Comparison of ENCODE assay signal across 10 cellular contexts in the genomic region with DNA sequence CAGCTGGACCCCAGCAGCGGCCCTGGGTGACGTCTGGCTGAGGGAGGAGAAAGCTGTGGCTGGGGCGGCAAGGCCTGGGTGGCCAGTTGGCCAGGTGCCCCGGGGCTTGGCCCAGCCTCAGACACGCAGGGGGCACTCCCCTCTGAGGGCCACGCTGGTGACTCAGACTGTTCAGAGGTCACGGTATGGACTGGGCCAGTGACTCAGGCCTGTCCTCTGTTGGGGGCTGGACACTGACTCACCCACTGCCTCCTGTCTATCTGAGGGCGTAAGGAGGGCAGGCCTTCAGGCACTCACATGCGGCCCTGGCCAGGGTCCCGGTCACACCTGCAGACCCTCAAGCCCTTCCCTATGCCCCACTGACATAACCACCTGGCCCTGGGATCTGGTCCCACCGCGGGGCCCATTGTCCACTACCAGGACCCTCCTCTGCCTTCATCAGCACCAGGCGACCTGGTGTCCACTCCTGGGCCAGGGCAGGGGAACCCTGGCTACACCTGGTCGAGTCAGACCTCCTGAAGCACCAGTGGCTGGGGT. TPM values are rescaled to one million over a fixed set of nuclear protein-coding genes. Genes with fewer than 3 reads are reported as not detected.
DNase-seq lines count a peak whose midpoint lies in the region; ATAC-seq and TF ChIP-seq lines count a peak whose summit lies in the region.
"Had no signal": no experiment of that assay in that cellular context is flagged by ENCODE, and none has a peak within 500 bp of the region (broad histone marks: within the 10 kb centered on the region; RNA-seq: fewer than 3 reads in every experiment).

No MANE protein-coding gene starts in this region.

- peak; percentile 92 for DNase-seq in EH (ENCODE audit: low read depth)
- DNase-seq in PC-3: peak; percentile 89
- DNase-seq in fibroblast of lung (ENCODE audit: low read depth in 2 of 2): peak; percentile 94 to 97
- DNase-seq in trophoblast cell: peak; percentile 91 to 93
- DNase-seq in UCSD-AML1 (lab: John Stamatoyannopoulos, UW; ENCODE audit: unreplicated experiment): no peak
- no peak for DNase-seq in CD8-positive, alpha-beta memory T cell
- no peak for DNase-seq in NCI-H82 treated with DMSO at 0.1 percent for 48 hours (lab: John Stamatoyannopoulos, UW; ENCODE audit: unreplicated experiment)
- DNase-seq: stimulated activated CD4-positive, alpha-beta T cell treated with anti-CD3 and anti-CD28 coated beads, Interleukin-2, amount 100 ng/mL, for 48 hours had no signal

- H4K20me1 ChIP-seq in PC-3 (ENCODE audit: low read length): no peaks in the 10 kb centered on the region
- H4K20me1 ChIP-seq in fibroblast of lung (ENCODE audit: control insufficient read depth, extremely low read depth, insufficient read depth, low read length): no peaks in the 10 kb centered on the region

- H2AK5ac ChIP-seq in trophoblast cell (ENCODE audit: low read length): no peak overlapping the region

- H3K18ac ChIP-seq in trophoblast cell (ENCODE audit: low read length): no peak overlapping the region

- H3K27me3 ChIP-seq in PC-3 (ENCODE audit: low read length) (no peaks in the 10 kb centered on the region), fibroblast of lung (ENCODE audit: control insufficient read depth, insufficient read depth, low read length) (no peaks in the 10 kb centered on the region), trophoblast cell (ENCODE audit: insufficient read depth, low read length) (no peaks in the 10 kb centered on the region)
- no peaks in the 10 kb centered on the region for H3K27me3 ChIP-seq in CD8-positive, alpha-beta memory T cell (ENCODE audit: insufficient read depth, low read length, poor library complexity, severe bottlenecking)

- H4K91ac ChIP-seq in trophoblast cell (ENCODE audit: low read depth, low read length): no peak overlapping the region

- peaks cover 0 to 8% (median 0%) of the 10 kb centered on the region in 3 donors for H3K4me1 Mint-ChIP-seq in CD8-positive, alpha-beta memory T cell

- no peak overlapping the region for H3K27ac Mint-ChIP-seq in CD8-positive, alpha-beta memory T cell

- no peak overlapping the region for H3K14ac ChIP-seq in trophoblast cell (ENCODE audit: low read length)

- no CpG with 5 or more reads among the region's 14 CpGs for WGBS in trophoblast cell (ENCODE audit: extremely low coverage, insufficient coverage, insufficient read length)

- H3K9ac ChIP-seq in PC-3 (ENCODE audit: low read length) (peak overlapping the region; percentile 97), fibroblast of lung (ENCODE audit: insufficient read depth, low read length) (peak overlapping the region; percentile 38), trophoblast cell (ENCODE audit: low read length) (no peak overlapping the region)

- H3K4me3 Mint-ChIP-seq in CD8-positive, alpha-beta memory T cell: no peak overlapping the region

- H3F3A ChIP-seq in PC-3 (ENCODE audit: low read length, unreplicated experiment): peaks cover 7% of the 10 kb centered on the region

- H3K4ac ChIP-seq in trophoblast cell (ENCODE audit: low read depth, low read length): no peak overlapping the region

- TF ChIP-seq CTCF in PC-3 (conservative IDR thresholded peaks at IDR 0.05; ENCODE audit: low read depth, low read length): no peak
- no peak for TF ChIP-seq CTCF in fibroblast of lung (conservative IDR thresholded peaks at IDR 0.05 in 1 of 2, IDR thresholded peaks at IDR 0.05 in 1 of 2; ENCODE audit: low read depth in 1 of 2, low read length in 2 of 2)

- no peak overlapping the region for H2BK5ac ChIP-seq in trophoblast cell (ENCODE audit: low read depth, low read length, poor library complexity)

- H3K36me3 ChIP-seq in PC-3 (ENCODE audit: low read depth, low read length): no peaks in the 10 kb centered on the region
- H3K36me3 ChIP-seq in fibroblast of lung (ENCODE audit: control insufficient read depth, insufficient read depth, low read length): no peaks in the 10 kb centered on the region
- no peaks in the 10 kb centered on the region for H3K36me3 ChIP-seq in trophoblast cell (ENCODE audit: control insufficient read depth in 1 of 2, insufficient read depth in 2 of 2, low read length in 2 of 2)
- H3K36me3 ChIP-seq in CD8-positive, alpha-beta memory T cell (ENCODE audit: insufficient read depth, low read length): no peaks in the 10 kb centered on the region

- peaks cover 43% of the 10 kb centered on the region for H3K4me1 ChIP-seq in PC-3 (ENCODE audit: insufficient read depth, low read length)
- peaks cover 13% of the 10 kb centered on the region for H3K4me1 ChIP-seq in fibroblast of lung (ENCODE audit: control insufficient read depth, extremely low read depth, insufficient read depth, low read length)
- peaks cover 4 to 5% of the 10 kb centered on the region in 2 experiments for H3K4me1 ChIP-seq in trophoblast cell (ENCODE audit: control insufficient read depth in 1 of 2, insufficient read depth in 2 of 2, low read length in 2 of 2)
- no peaks in the 10 kb centered on the region for H3K4me1 ChIP-seq in CD8-positive, alpha-beta memory T cell (ENCODE audit: insufficient read depth, low read length)

- intact Hi-C loops in PC-3 (cut with micrococcal nuclease): loop anchor here (2.0 to 5.0 kb wide), 3 partner anchors 48 to 93 kb away; a partner anchor contains a TSS

- CTCF ChIA-PET in PC-3 (lab: Charles Lee): no interaction called here
- CTCF ChIA-PET in CD8-positive, alpha-beta memory T cell (lab: Charles Lee): no interaction called here

- H3K79me1 ChIP-seq in trophoblast cell (ENCODE audit: low read length): no peaks in the 10 kb centered on the region

- peak overlapping the region; percentile 99 for H3K27ac ChIP-seq in PC-3 (ENCODE audit: low read length)
- H3K27ac ChIP-seq in fibroblast of lung (ENCODE audit: insufficient read depth, low read length): peak overlapping the region; percentile 67
- H3K27ac ChIP-seq in trophoblast cell (ENCODE audit: low read depth, low read length): no peak overlapping the region
- no peak overlapping the region for H3K27ac ChIP-seq in CD8-positive, alpha-beta memory T cell (ENCODE audit: low read depth, low read length)

- H2AFZ ChIP-seq in PC-3 (ENCODE audit: low read length): no peak overlapping the region
- H2AFZ ChIP-seq in fibroblast of lung (ENCODE audit: low read length): no peak overlapping the region
- H2AFZ ChIP-seq in trophoblast cell (ENCODE audit: insufficient read depth, low read length, poor library complexity): no peak overlapping the region

- no peak overlapping the region for H3K23ac ChIP-seq in trophoblast cell (ENCODE audit: low read length)

- H2BK12ac ChIP-seq in trophoblast cell (ENCODE audit: low read length): no peak overlapping the region

- no TSS peak for BruUV-seq in PC-3 (replicated peaks; lab: Mats Ljungman, UMichigan)

- H3K9me3 ChIP-seq in PC-3 (ENCODE audit: low read length) (no peaks in the 10 kb centered on the region), fibroblast of lung (ENCODE audit: control insufficient read depth, insufficient read depth, low read depth, low read length) (no peaks in the 10 kb centered on the region), trophoblast cell (ENCODE audit: insufficient read depth, low read depth, low read length) (peaks cover 15% of the 10 kb centered on the region)
- no peaks in the 10 kb centered on the region for H3K9me3 ChIP-seq in CD8-positive, alpha-beta memory T cell (ENCODE audit: low read length)

- POLR2A ChIA-PET in PC-3 (lab: Charles Lee; ENCODE audit: unreplicated experiment): no interaction called here
- POLR2A ChIA-PET in CD8-positive, alpha-beta memory T cell (lab: Charles Lee): no interaction called here

- H3K79me2 ChIP-seq in PC-3 (ENCODE audit: low read length) (no peaks in the 10 kb centered on the region), fibroblast of lung (ENCODE audit: control insufficient read depth, insufficient read depth, low read length) (no peaks in the 10 kb centered on the region), trophoblast cell (ENCODE audit: control insufficient read depth, insufficient read depth, low read length, poor library complexity) (no peaks in the 10 kb centered on the region)

- no peak overlapping the region for H3K4me3 ChIP-seq in PC-3 (ENCODE audit: low read length)
- H3K4me3 ChIP-seq in fibroblast of lung (replicated peaks in 1 of 4; ENCODE audit: control extremely low read depth in 1 of 4, insufficient read depth in 1 of 4, low read depth in 3 of 4, low read length in 4 of 4): no peak overlapping the region
- H3K4me3 ChIP-seq in trophoblast cell (ENCODE audit: low read depth, low read length): no peak overlapping the region
- H3K4me3 ChIP-seq in CD8-positive, alpha-beta memory T cell (ENCODE audit: low read length): no peak overlapping the region

- no peaks in the 10 kb centered on the region for H3K9me3 Mint-ChIP-seq in CD8-positive, alpha-beta memory T cell

- peaks cover 2 to 6% of the 10 kb centered on the region in 2 donors for H3K27me3 Mint-ChIP-seq in CD8-positive, alpha-beta memory T cell

- peak overlapping the region; percentile 54 for H3K4me2 ChIP-seq in PC-3 (ENCODE audit: low read length)
- no peak overlapping the region for H3K4me2 ChIP-seq in fibroblast of lung (ENCODE audit: extremely low read depth, insufficient read depth, low read length)
- no peak overlapping the region for H3K4me2 ChIP-seq in trophoblast cell (ENCODE audit: low read length)

- no peak overlapping the region for H2BK120ac ChIP-seq in trophoblast cell (ENCODE audit: insufficient read depth, low read length, poor library complexity)

- no peak overlapping the region for H4K12ac ChIP-seq in trophoblast cell (ENCODE audit: low read depth, low read length)

- H3K9me2 ChIP-seq in PC-3 (replicated peaks; ENCODE audit: low read length): no peaks in the 10 kb centered on the region

- H3K36me3 Mint-ChIP-seq in CD8-positive, alpha-beta memory T cell: no peaks in the 10 kb centered on the region

- ATAC-seq in PC-3 (peak; percentile 73), GM21515 (IDR thresholded peaks at IDR 0.05; ENCODE audit: unreplicated experiment) (no peak)

- no peak overlapping the region for H4K8ac ChIP-seq in trophoblast cell (ENCODE audit: low read depth, low read length)

RNA-seq across cellular contexts. Expression of a gene that starts 3.7 kb away (rescaled TPM):
- total RNA-seq in PC-3 (2014; rRNA removed) (0.11 and 0.35 TPM in 2 replicates), fibroblast of lung (not detected in 2 replicates)
- not detected in 2 replicates for polyA plus RNA-seq in fibroblast of lung
- polyA plus RNA-seq in fibroblast of lung (2012): not detected in 2 replicates
- not detected in 2 replicates for polyA minus RNA-seq in fibroblast of lung (ENCODE audit: low replicate concordance)
- polyA plus RNA-seq in trophoblast cell (2013): not detected in 2 replicates
- not detected for total RNA-seq in CD8-positive, alpha-beta memory T cell
- not detected for polyA plus RNA-seq in CD8-positive, alpha-beta memory T cell
- total RNA-seq: OCI-LY7 had no signal

Comparison
In these comparisons a context has a peak if more than half of its experiments do, and no peak if none do; other contexts are left out.
1. DNase-seq: peak in EH (single experiment), PC-3 (single experiment), fibroblast of lung (2 of 2) and trophoblast cell (2 of 2); none in UCSD-AML1 (single experiment), CD8-positive, alpha-beta memory T cell (0 of 5) and NCI-H82 treated with DMSO at 0.1 percent for 48 hours (single experiment).
2. H3K27ac ChIP-seq: peak in PC-3 (single experiment) and fibroblast of lung (single experiment); none in trophoblast cell (single experiment) and CD8-positive, alpha-beta memory T cell (single experiment).